ENCODE assay signal across 17 cellular contexts in genomic region chr21:15823486-15824150, GRCh38.
DNase-seq lines count a peak whose midpoint lies in the region; ATAC-seq lines count a peak whose summit lies in the region.
"Had no signal": no experiment of that assay in that cellular context is flagged by ENCODE, and none has a peak within 500 bp of the region (broad histone marks: within the 10 kb centered on the region; RNA-seq: fewer than 3 reads in every experiment).

No MANE protein-coding gene starts in this region.

- no peak for ATAC-seq in stimulated activated naive CD8-positive, alpha-beta T cell treated with anti-CD3 and anti-CD28 coated beads, Interleukin-15, Interleukin-2, amounts not matched to agents 100 U/mL and 50 U/mL, for 24 hours
- peak; percentile 95 for ATAC-seq in effector memory CD8-positive, alpha-beta T cell (replicated peaks)
- no peak for ATAC-seq in GM18873 (IDR thresholded peaks at IDR 0.05; ENCODE audit: low FRiP score, unreplicated experiment)

- H3K4me1 Mint-ChIP-seq in stimulated activated naive CD8-positive, alpha-beta T cell treated with anti-CD3 and anti-CD28 coated beads, Interleukin-15, Interleukin-2, amounts not matched to agents 100 ng/mL and 50 ng/mL, for 24 hours (ENCODE audit: low read depth): peaks cover 42% of the 10 kb centered on the region
- H3K4me1 Mint-ChIP-seq in T-helper 2 cell treated with Interferon-gamma antibody and Interleukin-4, amounts not matched to agents 5 μg/mL and 100 μg/mL, for 36 hours (ENCODE audit: low read depth): peaks cover 26% of the 10 kb centered on the region
- H3K4me1 Mint-ChIP-seq in effector memory CD8-positive, alpha-beta T cell (ENCODE audit: low read depth in 2 of 2): peaks cover 12 to 35% of the 10 kb centered on the region in 2 donors
- H3K4me1 Mint-ChIP-seq: endodermal cell had no signal

- H3K36me3 Mint-ChIP-seq in stimulated activated naive CD8-positive, alpha-beta T cell treated with anti-CD3 and anti-CD28 coated beads, Interleukin-15, Interleukin-2, amounts not matched to agents 100 ng/mL and 50 ng/mL, for 24 hours (ENCODE audit: low read depth): peaks cover 35% of the 10 kb centered on the region
- H3K36me3 Mint-ChIP-seq in T-helper 2 cell treated with Interferon-gamma antibody and Interleukin-4, amounts not matched to agents 5 μg/mL and 100 μg/mL, for 36 hours (ENCODE audit: low read depth): peaks cover 29% of the 10 kb centered on the region
- H3K36me3 Mint-ChIP-seq in effector memory CD8-positive, alpha-beta T cell (ENCODE audit: insufficient read depth): peaks cover 22% of the 10 kb centered on the region

- H3K27ac Mint-ChIP-seq in stimulated activated naive CD8-positive, alpha-beta T cell treated with anti-CD3 and anti-CD28 coated beads, Interleukin-15, Interleukin-2, amounts not matched to agents 100 ng/mL and 50 ng/mL, for 24 hours: peak overlapping the region; percentile 68
- H3K27ac Mint-ChIP-seq in T-helper 2 cell treated with Interferon-gamma antibody and Interleukin-4, amounts not matched to agents 5 μg/mL and 100 μg/mL, for 36 hours: peak overlapping the region; percentile 45
- H3K27ac Mint-ChIP-seq in effector memory CD8-positive, alpha-beta T cell: peak overlapping the region; percentile 39 to 93

- no peak for DNase-seq in stimulated activated naive CD8-positive, alpha-beta T cell treated with anti-CD3 and anti-CD28 coated beads, Interleukin-15, Interleukin-2, amounts not matched to agents 100 U/mL and 50 U/mL, for 24 hours
- no peak for DNase-seq in T-helper 2 cell treated with Interferon-gamma antibody and Interleukin-4, amounts not matched to agents 5 μg/mL and 100 μg/mL, for 36 hours (ENCODE audit: low spot score)
- peak in 2 of 3 experiments; percentile 12 to 17 for DNase-seq in effector memory CD8-positive, alpha-beta T cell
- DNase-seq in activated CD4-positive, CD25-positive, alpha-beta regulatory T cell treated with anti-CD3 and anti-CD28 coated beads, Interleukin-2, amount 50 U/mL, for 72 hours: no peak
- DNase-seq in OCI-M2 (lab: John Stamatoyannopoulos, UW; ENCODE audit: unreplicated experiment): no peak
- no peak for DNase-seq in RPMI8226
- DNase-seq: activated CD8-positive, alpha-beta memory T cell treated with anti-CD3 and anti-CD28 coated beads, Interleukin-2, amount 50 U/mL, for 48 hours; colonic mucosa; endodermal cell; HCEC 1CT; NCI-H1694; NCI-H69; occipital lobe; stimulated activated CD4-positive, alpha-beta T cell treated with anti-CD3 and anti-CD28 coated beads, Interleukin-2, amount 100 ng/mL, for 48 hours; thyroid gland had no signal

- no peaks in the 10 kb centered on the region for H3K27me3 Mint-ChIP-seq in stimulated activated naive CD8-positive, alpha-beta T cell treated with anti-CD3 and anti-CD28 coated beads, Interleukin-15, Interleukin-2, amounts not matched to agents 100 ng/mL and 50 ng/mL, for 24 hours
- H3K27me3 Mint-ChIP-seq in T-helper 2 cell treated with Interferon-gamma antibody and Interleukin-4, amounts not matched to agents 5 μg/mL and 100 μg/mL, for 36 hours (ENCODE audit: low read depth): no peaks in the 10 kb centered on the region
- no peaks in the 10 kb centered on the region for H3K27me3 Mint-ChIP-seq in effector memory CD8-positive, alpha-beta T cell

- peak overlapping the region; percentile 25 for H3K4me3 Mint-ChIP-seq in stimulated activated naive CD8-positive, alpha-beta T cell treated with anti-CD3 and anti-CD28 coated beads, Interleukin-15, Interleukin-2, amounts not matched to agents 100 ng/mL and 50 ng/mL, for 24 hours
- H3K4me3 Mint-ChIP-seq in T-helper 2 cell treated with Interferon-gamma antibody and Interleukin-4, amounts not matched to agents 5 μg/mL and 100 μg/mL, for 36 hours: peak overlapping the region; percentile 67
- H3K4me3 Mint-ChIP-seq in effector memory CD8-positive, alpha-beta T cell: peak overlapping the region; percentile 28 to 59
- H3K4me3 Mint-ChIP-seq: endodermal cell had no signal

- no peaks in the 10 kb centered on the region for H3K9me3 Mint-ChIP-seq in stimulated activated naive CD8-positive, alpha-beta T cell treated with anti-CD3 and anti-CD28 coated beads, Interleukin-15, Interleukin-2, amounts not matched to agents 100 ng/mL and 50 ng/mL, for 24 hours
- H3K9me3 Mint-ChIP-seq in T-helper 2 cell treated with Interferon-gamma antibody and Interleukin-4, amounts not matched to agents 5 μg/mL and 100 μg/mL, for 36 hours: no peaks in the 10 kb centered on the region
- no peaks in the 10 kb centered on the region for H3K9me3 Mint-ChIP-seq in effector memory CD8-positive, alpha-beta T cell
- H3K9me3 Mint-ChIP-seq: endodermal cell had no signal

Comparison
In these comparisons a context has a peak if more than half of its experiments do, and no peak if none do; other contexts are left out.
1. DNase-seq: peak in effector memory CD8-positive, alpha-beta T cell (2 of 3); none in stimulated activated naive CD8-positive, alpha-beta T cell treated with anti-CD3 and anti-CD28 coated beads, Interleukin-15, Interleukin-2, amounts not matched to agents 100 U/mL and 50 U/mL, for 24 hours (single experiment), T-helper 2 cell treated with Interferon-gamma antibody and Interleukin-4, amounts not matched to agents 5 μg/mL and 100 μg/mL, for 36 hours (single experiment), activated CD4-positive, CD25-positive, alpha-beta regulatory T cell treated with anti-CD3 and anti-CD28 coated beads, Interleukin-2, amount 50 U/mL, for 72 hours (single experiment), OCI-M2 (single experiment) and RPMI8226 (single experiment).
2. Peak in every context shown above with its lines, with median percentiles within 50 percentile points of each other: H3K27ac Mint-ChIP-seq and H3K4me3 Mint-ChIP-seq.